Comparison of ENCODE assay signal across 12 cellular contexts in genomic region chr2:237866119-237866621, GRCh38. TPM values are rescaled to one million over a fixed set of nuclear protein-coding genes. Genes with fewer than 3 reads are reported as not detected.
A peak's percentile ranks its signal among the peaks of the same experiment; 100 is the strongest.
DNase-seq lines count a peak whose midpoint lies in the region; ATAC-seq, FAIRE-seq and TF ChIP-seq lines count a peak whose summit lies in the region.
"Had no signal": no experiment of that assay in that cellular context is flagged by ENCODE, and none has a peak within 500 bp of the region (broad histone marks: within the 10 kb centered on the region; RNA-seq: fewer than 3 reads in every experiment).

No MANE protein-coding gene starts in this region.

- peak overlapping the region in 1 of 7 donors; percentile 8 for H3K27ac Mint-ChIP-seq in CD14-positive monocyte

- no peak overlapping the region for H3K4me3 ChIP-seq in rectal smooth muscle tissue (ENCODE audit: low read length)

- H3K4me1 ChIP-seq in rectal smooth muscle tissue (ENCODE audit: control insufficient read depth, insufficient read depth, low read length), result peaks cover 67% of the 10 kb centered on the region

- TF ChIP-seq CTCF in CD14-positive monocyte (IDR thresholded peaks at IDR 0.05), result no peak

- no peak overlapping the region for H3K4me3 Mint-ChIP-seq in CD14-positive monocyte
- H3K4me3 Mint-ChIP-seq: stimulated activated naive B cell treated with anti-CD40 and anti-IgM and Interleukin-4, amounts not matched to agents 10 μg/mL and 1 μg/mL and 100 μg/mL, for 72 hours had no signal

- no peaks in the 10 kb centered on the region for H3K36me3 Mint-ChIP-seq in CD14-positive monocyte
- H3K36me3 Mint-ChIP-seq: stimulated activated naive B cell treated with anti-CD40 and anti-IgM and Interleukin-4, amounts not matched to agents 10 μg/mL and 1 μg/mL and 100 μg/mL, for 72 hours had no signal

- H3K27me3 ChIP-seq in rectal smooth muscle tissue (ENCODE audit: control insufficient read depth, insufficient read depth, low read length), result no peaks in the 10 kb centered on the region

- no peak overlapping the region for H3K9ac ChIP-seq in rectal smooth muscle tissue (ENCODE audit: low read length)

- H3K27ac ChIP-seq in rectal smooth muscle tissue (ENCODE audit: low read depth, low read length), result peak overlapping the region; percentile 94

- H3K27me3 Mint-ChIP-seq in CD14-positive monocyte (ENCODE audit: low read depth in 3 of 3), result peaks cover 15 to 44% (median 36%) of the 10 kb centered on the region in 3 donors

- intact Hi-C loops in CD14-positive monocyte (cut with micrococcal nuclease), result no loop called here

- peaks cover 11% of the 10 kb centered on the region for H3K4me1 Mint-ChIP-seq in CD14-positive monocyte

- peaks cover 0 to 2% (median 0%) of the 10 kb centered on the region in 7 donors for H3K9me3 Mint-ChIP-seq in CD14-positive monocyte
- H3K9me3 Mint-ChIP-seq: stimulated activated naive B cell treated with anti-CD40 and anti-IgM and Interleukin-4, amounts not matched to agents 10 μg/mL and 1 μg/mL and 100 μg/mL, for 72 hours had no signal

- no peak for ATAC-seq in GM19023 (IDR thresholded peaks at IDR 0.05; ENCODE audit: unreplicated experiment)
- ATAC-seq: stimulated activated naive B cell treated with anti-CD40 and anti-IgM and Interleukin-4, amounts not matched to agents 10 μg/mL and 1 μg/mL and 100 μg/mL, for 72 hours had no signal

- DNase-seq in ELF-1 (ENCODE audit: low read depth, low spot score), result peak; percentile 37
- peak; percentile 74 for DNase-seq in RCC 7860 (ENCODE audit: low spot score)
- DNase-seq in fibroblast of peridontal ligament (ENCODE audit: extremely low read depth), result peak; percentile 42
- no peak for DNase-seq in NCI-H2107 treated with DMSO at 0.1 percent for 48 hours (lab: John Stamatoyannopoulos, UW; ENCODE audit: unreplicated experiment)
- DNase-seq in CD14-positive monocyte (ENCODE audit: low spot score), result no peak
- no peak for DNase-seq in NCI-H128 (lab: John Stamatoyannopoulos, UW; ENCODE audit: unreplicated experiment)
- DNase-seq: activated CD4-positive, alpha-beta T cell treated with anti-CD3 and anti-CD28 coated beads for 48 hours; NCI-H1092; OCI-M1; stimulated activated naive B cell treated with anti-CD40 and anti-IgM and Interleukin-4, amounts not matched to agents 10 μg/mL and 1 μg/mL and 100 μg/mL, for 72 hours had no signal

- peak; percentile 48 for FAIRE-seq in RCC 7860 (lab: Jason Lieb, UNC)

- H3K36me3 ChIP-seq in rectal smooth muscle tissue (ENCODE audit: control insufficient read depth, insufficient read depth, low read length), result no peaks in the 10 kb centered on the region

RNA-seq across cellular contexts. Expression of gene RAMP1, which starts 6.7 kb away (rescaled TPM):
- not detected for polyA plus RNA-seq in CD14-positive monocyte

Comparison
In these comparisons a context has a peak if more than half of its experiments do, and no peak if none do; other contexts are left out.
1. DNase-seq: peak in ELF-1 (single experiment), RCC 7860 (single experiment) and fibroblast of peridontal ligament (single experiment); none in NCI-H2107 treated with DMSO at 0.1 percent for 48 hours (single experiment), CD14-positive monocyte (single experiment) and NCI-H128 (single experiment).